ENCODE assay signal across 11 cellular contexts in genomic region chr2:186554450-186554849, GRCh38.
"Had no signal": no experiment of that assay in that cellular context is flagged by ENCODE, and none has a peak within 500 bp of the region (broad histone marks: within the 10 kb centered on the region; RNA-seq: fewer than 3 reads in every experiment).

No MANE protein-coding gene starts in this region.

- H3K4me1 ChIP-seq: esophagus squamous epithelium, left ventricle myocardium inferior, uterus had no signal

- ATAC-seq: heart right ventricle had no signal

- DNase-seq: activated CD4-positive, alpha-beta T cell treated with anti-CD3 and anti-CD28 coated beads, Interleukin-2, amount 10 ng/mL, durations not matched to agents 24 days and 14 days; esophagus squamous epithelium; heart right ventricle; islet precursor cell; left ventricle myocardium inferior; ovary; T-helper 1 cell; thyroid gland; uterus; WERI-Rb-1 had no signal

- H3K9me3 ChIP-seq: esophagus squamous epithelium, heart right ventricle, left ventricle myocardium inferior, ovary, thyroid gland, uterus had no signal

- H3K27me3 ChIP-seq: esophagus squamous epithelium, heart right ventricle, ovary, thyroid gland, uterus had no signal

- H3K36me3 ChIP-seq: esophagus squamous epithelium, heart right ventricle, left ventricle myocardium inferior, ovary, thyroid gland, uterus, WERI-Rb-1 had no signal

- H3K27ac ChIP-seq: esophagus squamous epithelium, heart right ventricle, left ventricle myocardium inferior, ovary, skin epidermis, thyroid gland, uterus, WERI-Rb-1 had no signal

- H3K4me3 ChIP-seq: esophagus squamous epithelium, heart right ventricle, left ventricle myocardium inferior, ovary, skin epidermis, thyroid gland, uterus had no signal
